In the genomic region with DNA sequence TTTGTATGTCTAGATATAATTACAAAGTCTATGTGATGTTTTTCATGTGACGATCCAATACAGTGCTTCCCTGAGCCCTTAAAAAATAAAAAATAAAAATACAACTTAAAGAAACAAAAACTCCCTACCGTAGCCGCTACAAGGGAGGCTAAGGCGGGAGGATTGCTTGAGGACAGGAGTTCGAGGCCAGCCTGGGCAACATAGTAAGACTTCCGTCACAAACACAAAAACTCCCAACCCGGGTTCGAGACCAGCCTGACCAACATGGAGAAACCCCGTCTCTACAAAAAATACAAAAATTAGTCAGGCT, we compare ENCODE assay signal across 8 cellular contexts. TPM values are rescaled to one million over a fixed set of nuclear protein-coding genes. Genes with fewer than 3 reads are reported as not detected.
DNase-seq lines count a peak whose midpoint lies in the region; ATAC-seq, FAIRE-seq and TF ChIP-seq lines count a peak whose summit lies in the region.

No MANE protein-coding gene starts in this region.

- peak overlapping the region; percentile 81 to 84 (median 81) for H3K4me3 Mint-ChIP-seq in T-cell

- H3K4me1 Mint-ChIP-seq in T-cell, result peaks cover 16 to 24% (median 17%) of the 10 kb centered on the region in 3 donors

- TF ChIP-seq CTCF in GM12875 (IDR thresholded peaks at IDR 0.05; ENCODE audit: borderline replicate concordance, insufficient read depth, low read depth, low read length), result no peak
- TF ChIP-seq CTCF in fibroblast of the aortic adventitia (IDR thresholded peaks at IDR 0.05; ENCODE audit: insufficient read depth, low read length), result no peak
- no peak for TF ChIP-seq CTCF in retinal pigment epithelial cell (conservative IDR thresholded peaks at IDR 0.05; ENCODE audit: low read depth, low read length)
- TF ChIP-seq CTCF in D721Med (IDR thresholded peaks at IDR 0.05; ENCODE audit: insufficient read depth, missing control alignments), result no peak

- H3K4me3 ChIP-seq in GM12875 (ENCODE audit: low read depth, low read length), result peak overlapping the region; percentile 61
- H3K4me3 ChIP-seq in fibroblast of the aortic adventitia (ENCODE audit: low read depth, low read length), result peak overlapping the region; percentile 70
- H3K4me3 ChIP-seq in retinal pigment epithelial cell (ENCODE audit: low read length), result peak overlapping the region; percentile 64

- no peak for ATAC-seq in T-cell (replicated peaks in 1 of 4)
- ATAC-seq in sciatic nerve, result no peak
- no peak for ATAC-seq in HG03460 (IDR thresholded peaks at IDR 0.05; ENCODE audit: unreplicated experiment)
- ATAC-seq in HG02981 (IDR thresholded peaks at IDR 0.05; ENCODE audit: unreplicated experiment), result no peak

- intact Hi-C loops in sciatic nerve (cut with DNase I), result no loop called here

- POLR2A ChIA-PET in T-cell (lab: Charles Lee), result interaction anchor here in 1 of 2 donors (1.0 kb wide), 1 partner anchor 45 kb away, joined by 4 read pairs; a partner anchor contains a TSS

- peak in 2 of 34 experiments; percentile 0 to 4 for DNase-seq in T-cell
- no peak for DNase-seq in fibroblast of the aortic adventitia (ENCODE audit: low read depth)
- no peak for DNase-seq in retinal pigment epithelial cell (ENCODE audit: low read depth)
- no peak for DNase-seq in sciatic nerve (ENCODE audit: low spot score)
- no peak for DNase-seq in D721Med (ENCODE audit: insufficient read length, low spot score)

- no peaks in the 10 kb centered on the region for H3K9me3 Mint-ChIP-seq in T-cell

- no peak for FAIRE-seq in D721Med (lab: Jason Lieb, UNC)

- no peaks in the 10 kb centered on the region for H3K36me3 Mint-ChIP-seq in T-cell

- CTCF ChIA-PET in T-cell (lab: Charles Lee), result interaction anchor here (0.5 to 2.2 kb wide), 3 partner anchors 45 to 1321 kb away, joined by 3 to 11 read pairs (median 3); a partner anchor contains a TSS

- peak overlapping the region in 1 of 2 donors; percentile 72 for H3K27ac Mint-ChIP-seq in T-cell

- H3K27me3 Mint-ChIP-seq in T-cell, result no peaks in the 10 kb centered on the region

RNA-seq across cellular contexts. Expression of a gene that starts 0.7 kb away (rescaled TPM):
- total RNA-seq in T-cell (1 to 10 TPM; 1.2 to 2.7 (median 1.6) TPM), fibroblast of the aortic adventitia (ENCODE audit: low replicate concordance) (10.7 and 33.4 TPM in 2 replicates), sciatic nerve (4.1 TPM)

RNA-seq across cellular contexts. Expression of a gene that starts 45.0 kb away (rescaled TPM):
- total RNA-seq in T-cell (10 to 100 TPM; 39.1 to 52.7 (median 42.1) TPM), fibroblast of the aortic adventitia (ENCODE audit: low replicate concordance) (27.5 and 326 TPM in 2 replicates), sciatic nerve (73.1 TPM)
